10 cellular contexts compared by ENCODE assay signal in genomic region chr1:107740574-107740973, GRCh38.
"Had no signal": no experiment of that assay in that cellular context is flagged by ENCODE, and none has a peak within 500 bp of the region (broad histone marks: within the 10 kb centered on the region; RNA-seq: fewer than 3 reads in every experiment).

No MANE protein-coding gene starts in this region.

- H3K27ac ChIP-seq: testis, upper lobe of right lung had no signal

- H3K36me3 ChIP-seq: upper lobe of right lung had no signal

- DNase-seq: activated T-cell treated with anti-CD3 and anti-CD28 coated beads, Interleukin-2, amount 50 U/mL, for 1 hour; right cardiac atrium; spleen; stimulated activated CD4-positive, alpha-beta T cell treated with anti-CD3 and anti-CD28 coated beads, Interleukin-1b, Interleukin-23, amount 100 ng/mL, for 48 hours; stimulated activated naive CD4-positive, alpha-beta T cell treated with Interleukin-2 at 50 U/mL for 16 hours; T-helper 2 cell; testis; upper lobe of right lung had no signal

- H3K27me3 ChIP-seq: spleen, testis, upper lobe of right lung had no signal

- H3K9me3 ChIP-seq: spleen, testis, upper lobe of right lung had no signal

- H3K4me3 ChIP-seq: spleen, testis, upper lobe of right lung had no signal

- FAIRE-seq: TTC549 had no signal

- H3K4me1 ChIP-seq: testis had no signal

- ATAC-seq: activated naive CD4-positive, alpha-beta T cell treated with anti-CD3 and anti-CD28 coated beads, Interleukin-2, amount 50 U/mL, for 72 hours; right cardiac atrium; upper lobe of right lung had no signal
